Comparison of ENCODE assay signal across 8 cellular contexts in genomic region chr3:52685705-52686691, GRCh38. TPM values are rescaled to one million over a fixed set of nuclear protein-coding genes. Genes with fewer than 3 reads are reported as not detected.
DNase-seq lines count a peak whose midpoint lies in the region; ATAC-seq and TF ChIP-seq lines count a peak whose summit lies in the region.

A gene with protein sequence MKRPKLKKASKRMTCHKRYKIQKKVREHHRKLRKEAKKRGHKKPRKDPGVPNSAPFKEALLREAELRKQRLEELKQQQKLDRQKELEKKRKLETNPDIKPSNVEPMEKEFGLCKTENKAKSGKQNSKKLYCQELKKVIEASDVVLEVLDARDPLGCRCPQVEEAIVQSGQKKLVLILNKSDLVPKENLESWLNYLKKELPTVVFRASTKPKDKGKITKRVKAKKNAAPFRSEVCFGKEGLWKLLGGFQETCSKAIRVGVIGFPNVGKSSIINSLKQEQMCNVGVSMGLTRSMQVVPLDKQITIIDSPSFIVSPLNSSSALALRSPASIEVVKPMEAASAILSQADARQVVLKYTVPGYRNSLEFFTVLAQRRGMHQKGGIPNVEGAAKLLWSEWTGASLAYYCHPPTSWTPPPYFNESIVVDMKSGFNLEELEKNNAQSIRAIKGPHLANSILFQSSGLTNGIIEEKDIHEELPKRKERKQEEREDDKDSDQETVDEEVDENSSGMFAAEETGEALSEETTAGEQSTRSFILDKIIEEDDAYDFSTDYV (plus strand): TSS chr3:52686032. CDS start chr3:52686093, 61 bp downstream.
PBRM1 (minus strand) TSS chr3:52685913.

- H3K27me3 ChIP-seq in ACC112 (ENCODE audit: insufficient read depth, low read length) = no peaks in the 10 kb centered on the region
- no peaks in the 10 kb centered on the region for H3K27me3 ChIP-seq in WERI-Rb-1 (ENCODE audit: insufficient read depth, low read depth, severe bottlenecking)
- no peaks in the 10 kb centered on the region for H3K27me3 ChIP-seq in breast epithelium
- H3K27me3 ChIP-seq in skeletal muscle tissue (ENCODE audit: control insufficient read depth in 3 of 3, insufficient read depth in 3 of 3, low read length in 3 of 3) = no peaks in the 10 kb centered on the region

- H2AFZ ChIP-seq in ACC112 (ENCODE audit: low read length, unreplicated experiment) = no peak within 1 kb of the TSS

- H3K36me3 ChIP-seq in ACC112 (ENCODE audit: insufficient read depth, low read length) = peaks cover 44% of the 10 kb centered on the region
- H3K36me3 ChIP-seq in WERI-Rb-1 = peaks cover 58% of the 10 kb centered on the region
- no peaks in the 10 kb centered on the region for H3K36me3 ChIP-seq in breast epithelium
- peaks cover 28 to 36% (median 33%) of the 10 kb centered on the region in 3 donors for H3K36me3 ChIP-seq in skeletal muscle tissue (ENCODE audit: control insufficient read depth in 3 of 3, insufficient read depth in 3 of 3, low read length in 3 of 3)

- peak; percentile 89 for TF ChIP-seq POLR2A in breast epithelium (IDR thresholded peaks at IDR 0.05)

- H3K4me1 ChIP-seq in ACC112 (ENCODE audit: control insufficient read depth, insufficient read depth, low read length, unreplicated experiment) = peaks cover 49% of the 10 kb centered on the region
- peaks cover 0 to 18% of the 10 kb centered on the region in 2 donors for H3K4me1 ChIP-seq in breast epithelium
- H3K4me1 ChIP-seq in skeletal muscle tissue (ENCODE audit: control insufficient read depth in 3 of 3, insufficient read depth in 3 of 3, low read length in 3 of 3) = peaks cover 16 to 33% (median 21%) of the 10 kb centered on the region in 3 donors

- H3K27ac ChIP-seq in ACC112 (ENCODE audit: low read depth, low read length) = peak within 1 kb of the TSS; percentile 87
- peak within 1 kb of the TSS; percentile 95 for H3K27ac ChIP-seq in WERI-Rb-1
- H3K27ac ChIP-seq in breast epithelium = peak within 1 kb of the TSS; percentile 97 to 98
- H3K27ac ChIP-seq in skeletal muscle tissue (ENCODE audit: low read depth, low read length) = peak within 1 kb of the TSS; percentile 94

- no peak for TF ChIP-seq CTCF in WERI-Rb-1 (IDR thresholded peaks at IDR 0.05; ENCODE audit: low read depth, low read length)
- TF ChIP-seq CTCF in breast epithelium (IDR thresholded peaks at IDR 0.05) = peak in 1 of 3 donors; percentile 6

- DNase-seq in NCI-H2227 (lab: John Stamatoyannopoulos, UW; ENCODE audit: unreplicated experiment) = peak; percentile 96
- peak; percentile 93 for DNase-seq in WERI-Rb-1
- peak; percentile 92 for DNase-seq in breast epithelium (ENCODE audit: low spot score in 2 of 2)

- H3K4me3 ChIP-seq in ACC112 (ENCODE audit: low read depth, low read length) = peak within 1 kb of the TSS; percentile 80
- peak within 1 kb of the TSS; percentile 90 for H3K4me3 ChIP-seq in WERI-Rb-1 (ENCODE audit: low read depth, low read length)
- peak within 1 kb of the TSS; percentile 62 to 81 (median 77) for H3K4me3 ChIP-seq in breast epithelium
- peak within 1 kb of the TSS; percentile 92 for H3K4me3 ChIP-seq in iPS-18c (ENCODE audit: insufficient read depth, low read depth, low read length)
- H3K4me3 ChIP-seq in skeletal muscle tissue (ENCODE audit: low read length in 3 of 3) = peak within 1 kb of the TSS; percentile 90 to 98 (median 96)

- H3K9ac ChIP-seq in skeletal muscle tissue (ENCODE audit: low read depth in 1 of 3, low read length in 3 of 3) = peak within 1 kb of the TSS; percentile 85 to 96 (median 94)

- ATAC-seq in GM18861 (IDR thresholded peaks at IDR 0.05; ENCODE audit: unreplicated experiment) (peak; percentile 78), HG03095 (IDR thresholded peaks at IDR 0.05; ENCODE audit: unreplicated experiment) (peak; percentile 58)

- no peaks in the 10 kb centered on the region for H3K9me3 ChIP-seq in WERI-Rb-1 (ENCODE audit: severe bottlenecking)
- no peaks in the 10 kb centered on the region for H3K9me3 ChIP-seq in breast epithelium
- no peaks in the 10 kb centered on the region for H3K9me3 ChIP-seq in iPS-18c (ENCODE audit: control insufficient read depth, insufficient read depth, low read length)
- H3K9me3 ChIP-seq in skeletal muscle tissue (ENCODE audit: control insufficient read depth in 3 of 3, low read length in 3 of 3) = no peaks in the 10 kb centered on the region

- intact Hi-C loops in breast epithelium (cut with DNase I; ENCODE audit: low total_unique reads) = no loop called here

- H3K79me2 ChIP-seq in ACC112 (ENCODE audit: control insufficient read depth, insufficient read depth, low read length, unreplicated experiment) = peaks cover 91% of the 10 kb centered on the region

RNA-seq across cellular contexts. Expression of the first gene that starts in this region (rescaled TPM):
- 100 to 1,000 TPM in 2 of 3 donors, 10 to 100 TPM in 1; 57.3 to 137 (median 126) TPM for total RNA-seq in breast epithelium
- 45.4 TPM for total RNA-seq in skeletal muscle tissue

RNA-seq across cellular contexts. Expression of gene PBRM1, which starts in this region (rescaled TPM):
- total RNA-seq in breast epithelium (10 to 100 TPM; 81.0 to 98.7 (median 98.6) TPM), skeletal muscle tissue (62.6 TPM)

Comparison
In these comparisons a context has a peak if more than half of its experiments do, and no peak if none do; other contexts are left out.
1. Peak in every context shown above with its lines: DNase-seq, ATAC-seq, H3K4me3 ChIP-seq and H3K27ac ChIP-seq.